ENCODE assay signal across 8 cellular contexts in genomic region chr12:22687677-22688076, GRCh38.
DNase-seq lines count a peak whose midpoint lies in the region; ATAC-seq lines count a peak whose summit lies in the region.

No MANE protein-coding gene starts in this region.

- ATAC-seq in activated CD4-positive, CD25-positive, alpha-beta regulatory T cell treated with anti-CD3 and anti-CD28 coated beads, Interleukin-2, amount 50 U/mL, for 24 hours = peak; percentile 72 to 74
- ATAC-seq in HG02884 (IDR thresholded peaks at IDR 0.05; ENCODE audit: unreplicated experiment) = peak; percentile 78

- DNase-seq in activated CD4-positive, CD25-positive, alpha-beta regulatory T cell (lab: John Stamatoyannopoulos, UW) = no peak
- peak; percentile 13 for DNase-seq in RKO (ENCODE audit: low spot score)
- DNase-seq in glomerular visceral epithelial cell (ENCODE audit: extremely low spot score) = peak; percentile 41
- no peak for DNase-seq in NCI-H2107 (lab: John Stamatoyannopoulos, UW)
- no peak for DNase-seq in NK-92 treated with Interleukin-12 subunit alpha and Interleukin-12 subunit beta, amount 100 ng/mL, for 24 hours (lab: John Stamatoyannopoulos, UW)
- no peak for DNase-seq in middle frontal gyrus (ENCODE audit: extremely low spot score, low spot score)

Comparison
In these comparisons a context has a peak if more than half of its experiments do, and no peak if none do; other contexts are left out.
1. DNase-seq: peak in RKO (single experiment) and glomerular visceral epithelial cell (single experiment); none in activated CD4-positive, CD25-positive, alpha-beta regulatory T cell (0 of 4), NCI-H2107 (single experiment), NK-92 treated with Interleukin-12 subunit alpha and Interleukin-12 subunit beta, amount 100 ng/mL, for 24 hours (single experiment) and middle frontal gyrus (single experiment).